In the genomic region with DNA sequence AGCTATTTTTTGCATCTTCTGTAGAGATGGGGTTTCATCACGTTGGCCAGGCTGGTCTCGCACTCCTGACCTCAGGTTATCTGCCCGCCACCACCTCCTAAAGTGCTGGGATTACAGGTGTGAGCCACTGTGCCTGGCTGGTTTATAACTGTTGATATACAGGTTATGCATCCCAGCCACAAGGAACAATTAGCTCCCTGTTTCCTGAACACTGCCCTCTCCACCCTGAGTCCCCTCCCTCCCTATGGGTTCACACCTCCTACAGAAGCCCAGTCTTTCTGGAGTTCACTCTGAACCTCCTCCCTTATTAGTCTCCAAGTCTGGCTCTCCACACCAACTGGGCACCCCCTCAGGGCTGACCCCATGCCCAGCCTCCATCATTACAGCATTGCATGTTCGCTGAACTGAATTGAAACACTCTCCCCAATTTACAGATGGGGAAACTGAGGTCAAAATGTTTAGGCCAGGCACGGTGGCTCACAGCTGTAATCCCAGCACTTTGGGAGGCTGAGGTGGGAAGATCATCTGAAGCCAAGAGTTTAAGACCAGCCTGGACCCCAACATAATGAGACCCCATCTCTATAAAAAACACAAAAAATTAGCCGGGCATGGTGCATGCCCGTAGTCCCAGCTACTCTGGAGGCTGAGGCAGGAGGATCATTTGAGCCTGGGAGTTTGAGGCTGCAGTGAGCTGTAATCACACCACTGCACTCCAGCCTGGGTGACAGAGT, we compare ENCODE assay signal across 2 cellular contexts.
TF ChIP-seq lines count a peak whose summit lies in the region.

No MANE protein-coding gene starts in this region.

TF ChIP-seq in HepG2, 621 proteins besides CTCF, POLR2A, EP300 and RAD21:
- no peak for TF ChIP-seq ZSCAN22 (CRISPR knock-in tag; IDR thresholded peaks at IDR 0.05)
- TF ChIP-seq ZNF629 (CRISPR knock-in tag; conservative IDR thresholded peaks at IDR 0.05) = peak; percentile 89
- no peak for TF ChIP-seq NR2C2 (CRISPR knock-in tag; IDR thresholded peaks at IDR 0.05; ENCODE audit: borderline replicate concordance)
- no peak for TF ChIP-seq ZSCAN31 (CRISPR knock-in tag; IDR thresholded peaks at IDR 0.05; ENCODE audit: low read depth)
- TF ChIP-seq, protein P1, sequence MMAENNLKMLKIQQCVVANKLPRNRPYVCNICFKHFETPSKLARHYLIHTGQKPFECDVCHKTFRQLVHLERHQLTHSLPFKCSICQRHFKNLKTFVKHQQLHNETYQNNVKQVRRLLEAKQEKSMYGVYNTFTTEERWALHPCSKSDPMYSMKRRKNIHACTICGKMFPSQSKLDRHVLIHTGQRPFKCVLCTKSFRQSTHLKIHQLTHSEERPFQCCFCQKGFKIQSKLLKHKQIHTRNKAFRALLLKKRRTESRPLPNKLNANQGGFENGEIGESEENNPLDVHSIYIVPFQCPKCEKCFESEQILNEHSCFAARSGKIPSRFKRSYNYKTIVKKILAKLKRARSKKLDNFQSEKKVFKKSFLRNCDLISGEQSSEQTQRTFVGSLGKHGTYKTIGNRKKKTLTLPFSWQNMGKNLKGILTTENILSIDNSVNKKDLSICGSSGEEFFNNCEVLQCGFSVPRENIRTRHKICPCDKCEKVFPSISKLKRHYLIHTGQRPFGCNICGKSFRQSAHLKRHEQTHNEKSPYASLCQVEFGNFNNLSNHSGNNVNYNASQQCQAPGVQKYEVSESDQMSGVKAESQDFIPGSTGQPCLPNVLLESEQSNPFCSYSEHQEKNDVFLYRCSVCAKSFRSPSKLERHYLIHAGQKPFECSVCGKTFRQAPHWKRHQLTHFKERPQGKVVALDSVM (CRISPR knock-in tag; IDR thresholded peaks at IDR 0.05) = peak; percentile 51
- TF ChIP-seq, protein P2, sequence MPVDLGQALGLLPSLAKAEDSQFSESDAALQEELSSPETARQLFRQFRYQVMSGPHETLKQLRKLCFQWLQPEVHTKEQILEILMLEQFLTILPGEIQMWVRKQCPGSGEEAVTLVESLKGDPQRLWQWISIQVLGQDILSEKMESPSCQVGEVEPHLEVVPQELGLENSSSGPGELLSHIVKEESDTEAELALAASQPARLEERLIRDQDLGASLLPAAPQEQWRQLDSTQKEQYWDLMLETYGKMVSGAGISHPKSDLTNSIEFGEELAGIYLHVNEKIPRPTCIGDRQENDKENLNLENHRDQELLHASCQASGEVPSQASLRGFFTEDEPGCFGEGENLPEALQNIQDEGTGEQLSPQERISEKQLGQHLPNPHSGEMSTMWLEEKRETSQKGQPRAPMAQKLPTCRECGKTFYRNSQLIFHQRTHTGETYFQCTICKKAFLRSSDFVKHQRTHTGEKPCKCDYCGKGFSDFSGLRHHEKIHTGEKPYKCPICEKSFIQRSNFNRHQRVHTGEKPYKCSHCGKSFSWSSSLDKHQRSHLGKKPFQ (CRISPR knock-in tag; IDR thresholded peaks at IDR 0.05; ENCODE audit: insufficient replicate concordance) = peak; percentile 58
TF ChIP-seq in HepG2: peak in this region for 3.

TF ChIP-seq in K562, 482 proteins besides CTCF, POLR2A, EP300 and RAD21:
- TF ChIP-seq SMARCA5 (IDR thresholded peaks at IDR 0.05) = 0 out of 2 replicates have a peak, but pooled peaks have one; percentile 45
- TF ChIP-seq RBM25 (IDR thresholded peaks at IDR 0.05; ENCODE audit: low read depth, low read length, severe bottlenecking) = peak; percentile 82
- TF ChIP-seq, protein P3, sequence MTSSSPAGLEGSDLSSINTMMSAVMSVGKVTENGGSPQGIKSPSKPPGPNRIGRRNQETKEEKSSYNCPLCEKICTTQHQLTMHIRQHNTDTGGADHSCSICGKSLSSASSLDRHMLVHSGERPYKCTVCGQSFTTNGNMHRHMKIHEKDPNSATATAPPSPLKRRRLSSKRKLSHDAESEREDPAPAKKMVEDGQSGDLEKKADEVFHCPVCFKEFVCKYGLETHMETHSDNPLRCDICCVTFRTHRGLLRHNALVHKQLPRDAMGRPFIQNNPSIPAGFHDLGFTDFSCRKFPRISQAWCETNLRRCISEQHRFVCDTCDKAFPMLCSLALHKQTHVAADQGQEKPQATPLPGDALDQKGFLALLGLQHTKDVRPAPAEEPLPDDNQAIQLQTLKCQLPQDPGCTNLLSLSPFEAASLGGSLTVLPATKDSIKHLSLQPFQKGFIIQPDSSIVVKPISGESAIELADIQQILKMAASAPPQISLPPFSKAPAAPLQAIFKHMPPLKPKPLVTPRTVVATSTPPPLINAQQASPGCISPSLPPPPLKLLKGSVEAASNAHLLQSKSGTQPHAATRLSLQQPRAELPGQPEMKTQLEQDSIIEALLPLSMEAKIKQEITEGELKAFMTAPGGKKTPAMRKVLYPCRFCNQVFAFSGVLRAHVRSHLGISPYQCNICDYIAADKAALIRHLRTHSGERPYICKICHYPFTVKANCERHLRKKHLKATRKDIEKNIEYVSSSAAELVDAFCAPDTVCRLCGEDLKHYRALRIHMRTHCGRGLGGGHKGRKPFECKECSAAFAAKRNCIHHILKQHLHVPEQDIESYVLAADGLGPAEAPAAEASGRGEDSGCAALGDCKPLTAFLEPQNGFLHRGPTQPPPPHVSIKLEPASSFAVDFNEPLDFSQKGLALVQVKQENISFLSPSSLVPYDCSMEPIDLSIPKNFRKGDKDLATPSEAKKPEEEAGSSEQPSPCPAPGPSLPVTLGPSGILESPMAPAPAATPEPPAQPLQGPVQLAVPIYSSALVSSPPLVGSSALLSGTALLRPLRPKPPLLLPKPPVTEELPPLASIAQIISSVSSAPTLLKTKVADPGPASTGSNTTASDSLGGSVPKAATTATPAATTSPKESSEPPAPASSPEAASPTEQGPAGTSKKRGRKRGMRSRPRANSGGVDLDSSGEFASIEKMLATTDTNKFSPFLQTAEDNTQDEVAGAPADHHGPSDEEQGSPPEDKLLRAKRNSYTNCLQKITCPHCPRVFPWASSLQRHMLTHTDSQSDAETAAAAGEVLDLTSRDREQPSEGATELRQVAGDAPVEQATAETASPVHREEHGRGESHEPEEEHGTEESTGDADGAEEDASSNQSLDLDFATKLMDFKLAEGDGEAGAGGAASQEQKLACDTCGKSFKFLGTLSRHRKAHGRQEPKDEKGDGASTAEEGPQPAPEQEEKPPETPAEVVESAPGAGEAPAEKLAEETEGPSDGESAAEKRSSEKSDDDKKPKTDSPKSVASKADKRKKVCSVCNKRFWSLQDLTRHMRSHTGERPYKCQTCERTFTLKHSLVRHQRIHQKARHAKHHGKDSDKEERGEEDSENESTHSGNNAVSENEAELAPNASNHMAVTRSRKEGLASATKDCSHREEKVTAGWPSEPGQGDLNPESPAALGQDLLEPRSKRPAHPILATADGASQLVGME (CRISPR knock-in tag; IDR thresholded peaks at IDR 0.05) = no peak
- no peak for TF ChIP-seq KLF6 (CRISPR knock-in tag; IDR thresholded peaks at IDR 0.05; ENCODE audit: borderline replicate concordance)
- peak; percentile 54; the same call in 1 of the 2 replicates for TF ChIP-seq CBX1 (IDR thresholded peaks at IDR 0.05; ENCODE audit: low read depth)
- no peak for TF ChIP-seq LEF1 (IDR thresholded peaks at IDR 0.05)
- no peak for TF ChIP-seq E2F3 (CRISPR knock-in tag; IDR thresholded peaks at IDR 0.05)
- no peak for TF ChIP-seq PYGO2 (tag; IDR thresholded peaks at IDR 0.05)
- TF ChIP-seq NFYB (IDR thresholded peaks at IDR 0.05; ENCODE audit: extremely low read depth, insufficient read length) = no peak
- no peak for TF ChIP-seq MYNN (IDR thresholded peaks at IDR 0.05)
- no peak for TF ChIP-seq MYNN (CRISPR knock-in tag; IDR thresholded peaks at IDR 0.05)
- no peak for TF ChIP-seq PTTG1 (tag; IDR thresholded peaks at IDR 0.05; ENCODE audit: low read depth)
- TF ChIP-seq ADNP (tag; IDR thresholded peaks at IDR 0.05) = peak; percentile 85
- TF ChIP-seq HDAC2 (IDR thresholded peaks at IDR 0.05) = 0 out of 2 replicates have a peak, but pooled peaks have one; percentile 43
- TF ChIP-seq KDM1A (IDR thresholded peaks at IDR 0.05) = peak; percentile 41 to 66
- TF ChIP-seq TCFL5 (CRISPR knock-in tag; conservative IDR thresholded peaks at IDR 0.05) = no peak
- TF ChIP-seq, protein P4, sequence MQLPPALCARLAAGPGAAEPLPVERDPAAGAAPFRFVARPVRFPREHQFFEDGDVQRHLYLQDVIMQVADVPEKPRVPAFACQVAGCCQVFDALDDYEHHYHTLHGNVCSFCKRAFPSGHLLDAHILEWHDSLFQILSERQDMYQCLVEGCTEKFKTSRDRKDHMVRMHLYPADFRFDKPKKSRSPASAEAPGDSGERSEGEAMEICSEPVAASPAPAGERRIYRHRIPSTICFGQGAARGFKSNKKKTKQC (CRISPR knock-in tag; IDR thresholded peaks at IDR 0.05) = no peak
- TF ChIP-seq SRF (CRISPR knock-in tag; IDR thresholded peaks at IDR 0.05) = no peak
- TF ChIP-seq MTF1 (CRISPR knock-in tag; IDR thresholded peaks at IDR 0.05; ENCODE audit: borderline replicate concordance) = no peak
- TF ChIP-seq WHSC1 (IDR thresholded peaks at IDR 0.05; ENCODE audit: low read length) = no peak
- TF ChIP-seq, protein P5, sequence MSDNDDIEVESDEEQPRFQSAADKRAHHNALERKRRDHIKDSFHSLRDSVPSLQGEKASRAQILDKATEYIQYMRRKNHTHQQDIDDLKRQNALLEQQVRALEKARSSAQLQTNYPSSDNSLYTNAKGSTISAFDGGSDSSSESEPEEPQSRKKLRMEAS (CRISPR knock-in tag; IDR thresholded peaks at IDR 0.05) = no peak
- peak; percentile 85 for TF ChIP-seq BCOR (IDR thresholded peaks at IDR 0.05)
- no peak for TF ChIP-seq ZBED1 (IDR thresholded peaks at IDR 0.05)
